Comparison of ENCODE assay signal across 34 cellular contexts in the genomic region with DNA sequence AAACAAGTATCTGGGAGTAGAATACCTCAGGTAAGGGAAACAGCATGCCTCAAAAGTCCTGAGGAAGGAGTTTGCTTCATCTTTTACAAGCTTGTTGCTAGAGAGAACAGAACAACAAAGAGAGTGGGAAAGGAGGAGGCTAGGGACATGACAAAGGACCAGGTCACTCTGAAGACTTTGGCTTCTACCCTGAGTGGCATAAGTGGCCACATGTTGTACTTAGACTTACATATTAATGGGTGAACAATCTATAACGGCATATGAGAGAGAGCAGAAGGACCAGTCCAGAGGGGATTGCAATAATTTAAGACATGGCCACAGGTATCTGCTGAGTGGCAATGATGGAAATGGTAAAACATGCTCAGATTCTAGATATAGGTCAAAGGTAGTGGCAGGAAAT.
"Had no signal": no experiment of that assay in that cellular context is flagged by ENCODE, and none has a peak within 500 bp of the region (broad histone marks: within the 10 kb centered on the region; RNA-seq: fewer than 3 reads in every experiment).

No MANE protein-coding gene starts in this region.

- H3K9me3 Mint-ChIP-seq: activated B cell treated with CpG ODN at 0.5 μM for 24 hours; activated naive CD4-positive, alpha-beta T cell treated with anti-CD3 and anti-CD28 coated beads for 36 hours; activated naive CD4-positive, alpha-beta T cell treated with anti-CD3 and anti-CD28 coated beads, Interleukin-2, amount 50 U/mL, for 24 hours; activated naive CD8-positive, alpha-beta T cell treated with anti-CD3 and anti-CD28 coated beads for 36 hours; activated T-helper 1 cell treated with anti-CD3 and anti-CD28 coated beads, Interleukin-12 subunit alpha, Interleukin-12 subunit beta, Interleukin-2, Interleukin-4 antibody, amounts not matched to agents 30 ng/mL and 10 ng/mL and 1 ng/mL, durations not matched to agents 14 hours and 24 hours and 36 hours; endodermal cell had no signal

- H3K27ac ChIP-seq: adrenal gland, brain microvascular endothelial cell, coronary artery, dorsolateral prefrontal cortex, heart left ventricle, WERI-Rb-1 had no signal

- H3K27ac Mint-ChIP-seq: activated B cell treated with CpG ODN at 0.5 μM for 24 hours; activated CD8-positive, alpha-beta memory T cell treated with anti-CD3 and anti-CD28 coated beads, Interleukin-2, amount 10 ng/mL, durations not matched to agents 7 days and 5 days; activated CD8-positive, alpha-beta T cell treated with anti-CD3 and anti-CD28 coated beads for 36 hours; activated naive CD4-positive, alpha-beta T cell treated with anti-CD3 and anti-CD28 coated beads for 36 hours; activated naive CD4-positive, alpha-beta T cell treated with anti-CD3 and anti-CD28 coated beads, Interleukin-2, amount 50 U/mL, for 24 hours; activated naive CD8-positive, alpha-beta T cell treated with anti-CD3 and anti-CD28 coated beads for 36 hours; activated naive CD8-positive, alpha-beta T cell treated with anti-CD3 and anti-CD28 coated beads, Interleukin-2, amount 50 U/mL, for 24 hours; activated T-helper 1 cell treated with anti-CD3 and anti-CD28 coated beads, Interleukin-12 subunit alpha, Interleukin-12 subunit beta, Interleukin-2, Interleukin-4 antibody, amounts not matched to agents 30 ng/mL and 10 ng/mL and 1 ng/mL, durations not matched to agents 14 hours and 24 hours and 36 hours; activated T-helper 2 cell treated with anti-CD3 and anti-CD28 coated beads, Interferon-gamma antibody, Interleukin-2, Interleukin-4, amounts not matched to agents 10 μg/mL and 5 μg/mL and 100 μg/mL, durations not matched to agents 14 hours and 24 hours and 36 hours; dendritic cell treated with granulocyte-macrophage colony-stimulating factor and Interleukin-4, amounts not matched to agents 40 ng/mL and 50 ng/mL, for 4 days; endodermal cell; T-helper 17 cell; T-helper 2 cell treated with Interferon-gamma antibody and Interleukin-4, amounts not matched to agents 5 μg/mL and 100 μg/mL, for 36 hours had no signal

- H3K4me3 Mint-ChIP-seq: activated B cell treated with CpG ODN at 0.5 μM for 24 hours; activated CD8-positive, alpha-beta memory T cell treated with anti-CD3 and anti-CD28 coated beads, Interleukin-2, amount 10 ng/mL, durations not matched to agents 7 days and 5 days; activated CD8-positive, alpha-beta T cell treated with anti-CD3 and anti-CD28 coated beads for 36 hours; activated naive CD4-positive, alpha-beta T cell treated with anti-CD3 and anti-CD28 coated beads for 36 hours; activated naive CD4-positive, alpha-beta T cell treated with anti-CD3 and anti-CD28 coated beads, Interleukin-2, amount 50 U/mL, for 24 hours; activated naive CD8-positive, alpha-beta T cell treated with anti-CD3 and anti-CD28 coated beads for 36 hours; activated naive CD8-positive, alpha-beta T cell treated with anti-CD3 and anti-CD28 coated beads, Interleukin-2, amount 50 U/mL, for 24 hours; activated T-helper 1 cell treated with anti-CD3 and anti-CD28 coated beads, Interleukin-12 subunit alpha, Interleukin-12 subunit beta, Interleukin-2, Interleukin-4 antibody, amounts not matched to agents 30 ng/mL and 10 ng/mL and 1 ng/mL, durations not matched to agents 14 hours and 24 hours and 36 hours; central memory CD8-positive, alpha-beta T cell; dendritic cell treated with granulocyte-macrophage colony-stimulating factor and Interleukin-4, amounts not matched to agents 40 ng/mL and 50 ng/mL, for 4 days; endodermal cell; T-helper 17 cell; T-helper 2 cell treated with Interferon-gamma antibody and Interleukin-4, amounts not matched to agents 5 μg/mL and 100 μg/mL, for 36 hours had no signal

- H3K4me1 Mint-ChIP-seq: activated B cell treated with CpG ODN at 0.5 μM for 24 hours; activated CD8-positive, alpha-beta memory T cell treated with anti-CD3 and anti-CD28 coated beads, Interleukin-2, amount 10 ng/mL, durations not matched to agents 7 days and 5 days; activated naive CD4-positive, alpha-beta T cell treated with anti-CD3 and anti-CD28 coated beads, Interleukin-2, amount 50 U/mL, for 24 hours; activated naive CD8-positive, alpha-beta T cell treated with anti-CD3 and anti-CD28 coated beads for 36 hours; activated naive CD8-positive, alpha-beta T cell treated with anti-CD3 and anti-CD28 coated beads, Interleukin-2, amount 50 U/mL, for 24 hours; central memory CD8-positive, alpha-beta T cell; endodermal cell; T-helper 17 cell had no signal

- FAIRE-seq: astrocyte, bronchial epithelial cell had no signal

- H3K4me1 ChIP-seq: adrenal gland, heart left ventricle had no signal

- H3K36me3 Mint-ChIP-seq: activated CD8-positive, alpha-beta memory T cell treated with anti-CD3 and anti-CD28 coated beads, Interleukin-2, amount 10 ng/mL, durations not matched to agents 7 days and 5 days; activated naive CD4-positive, alpha-beta T cell treated with anti-CD3 and anti-CD28 coated beads, Interleukin-2, amount 50 U/mL, for 24 hours; activated naive CD8-positive, alpha-beta T cell treated with anti-CD3 and anti-CD28 coated beads for 36 hours had no signal

- H3K36me3 ChIP-seq: adrenal gland, brain microvascular endothelial cell, heart left ventricle, WERI-Rb-1 had no signal

- H3K9me3 ChIP-seq: adrenal gland had no signal

- ATAC-seq: activated CD4-positive, CD25-positive, alpha-beta regulatory T cell treated with anti-CD3 and anti-CD28 coated beads, Interleukin-2, amount 50 U/mL, for 24 hours; activated CD8-positive, alpha-beta memory T cell treated with anti-CD3 and anti-CD28 coated beads, Interleukin-2, amount 10 ng/mL, durations not matched to agents 7 days and 5 days; activated CD8-positive, alpha-beta T cell treated with anti-CD3 and anti-CD28 coated beads for 36 hours; activated naive CD8-positive, alpha-beta T cell treated with anti-CD3 and anti-CD28 coated beads, Interleukin-2, amount 50 U/mL, for 24 hours; esophagus mucosa; heart left ventricle; T-helper 17 cell had no signal

- H3K27me3 ChIP-seq: adrenal gland, brain microvascular endothelial cell, dorsolateral prefrontal cortex, heart left ventricle had no signal

- DNase-seq: activated B cell treated with CpG ODN at 0.5 μM for 24 hours; activated CD4-positive, alpha-beta T cell treated with anti-CD3 and anti-CD28 coated beads for 48 hours; activated CD4-positive, alpha-beta T cell treated with anti-CD3 and anti-CD28 coated beads, Interleukin-2, amount 50 U/mL, for 1 hour; activated CD4-positive, alpha-beta T cell treated with anti-CD3 and anti-CD28 coated beads, Interleukin-2, amount 50 U/mL, for 48 hours; activated CD8-positive, alpha-beta memory T cell treated with anti-CD3 and anti-CD28 coated beads, Interleukin-2, amount 10 ng/mL, durations not matched to agents 7 days and 5 days; activated CD8-positive, alpha-beta memory T cell treated with anti-CD3 and anti-CD28 coated beads, Interleukin-2, amount 50 U/mL, for 4 hours; activated CD8-positive, alpha-beta T cell treated with anti-CD3 and anti-CD28 coated beads for 36 hours; activated effector memory CD4-positive, alpha-beta T cell treated with anti-CD3 and anti-CD28 coated beads, Interleukin-2, amount 50 U/mL, for 16 hours; activated naive CD4-positive, alpha-beta T cell treated with anti-CD3 and anti-CD28 coated beads for 36 hours; activated naive CD8-positive, alpha-beta T cell treated with anti-CD3 and anti-CD28 coated beads for 36 hours; activated naive CD8-positive, alpha-beta T cell treated with anti-CD3 and anti-CD28 coated beads, Interleukin-2, amount 50 U/mL, for 24 hours; activated T-cell treated with anti-CD3 and anti-CD28 coated beads, Interleukin-2, amount 50 U/mL, for 1 hour; activated T-cell treated with anti-CD3 and anti-CD28 coated beads, Interleukin-2, amount 50 U/mL, for 48 hours; adrenal gland; brain microvascular endothelial cell; dorsolateral prefrontal cortex; effector memory CD4-positive, alpha-beta T cell; endodermal cell; foreskin fibroblast; heart left ventricle; T-helper 17 cell; T1000; WERI-Rb-1 had no signal

- H3K4me3 ChIP-seq: adrenal gland, coronary artery, dorsolateral prefrontal cortex, heart left ventricle had no signal

- H3K27me3 Mint-ChIP-seq: activated B cell treated with CpG ODN at 0.5 μM for 24 hours; activated CD8-positive, alpha-beta memory T cell treated with anti-CD3 and anti-CD28 coated beads, Interleukin-2, amount 10 ng/mL, durations not matched to agents 7 days and 5 days; activated CD8-positive, alpha-beta T cell treated with anti-CD3 and anti-CD28 coated beads for 36 hours; activated naive CD4-positive, alpha-beta T cell treated with anti-CD3 and anti-CD28 coated beads, Interleukin-2, amount 50 U/mL, for 24 hours; activated naive CD8-positive, alpha-beta T cell treated with anti-CD3 and anti-CD28 coated beads for 36 hours; activated naive CD8-positive, alpha-beta T cell treated with anti-CD3 and anti-CD28 coated beads, Interleukin-2, amount 50 U/mL, for 24 hours; central memory CD8-positive, alpha-beta T cell; dendritic cell treated with granulocyte-macrophage colony-stimulating factor and Interleukin-4, amounts not matched to agents 40 ng/mL and 50 ng/mL, for 4 days; T-helper 17 cell had no signal
